In the genomic region with DNA sequence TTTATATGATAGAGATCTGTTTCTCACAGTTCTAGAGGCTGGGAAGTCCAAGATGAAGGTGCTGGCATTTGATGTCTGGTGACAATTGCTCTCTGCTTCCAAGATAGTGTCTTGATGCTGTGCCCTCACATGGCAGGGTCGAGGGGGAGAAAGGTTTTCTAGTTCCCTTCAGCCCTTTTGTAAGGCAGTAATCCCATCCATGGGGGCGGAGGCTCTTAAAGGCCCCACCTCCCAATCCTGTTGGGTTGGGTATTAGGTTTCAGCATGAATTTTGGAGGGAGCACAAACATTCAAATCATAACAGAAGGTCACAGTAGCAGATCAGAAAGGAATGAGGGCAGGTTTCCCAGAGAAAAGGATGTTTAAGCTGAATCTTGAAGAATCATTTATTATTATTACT, we compare ENCODE assay signal across 26 cellular contexts.
"Had no signal": no experiment of that assay in that cellular context is flagged by ENCODE, and none has a peak within 500 bp of the region (broad histone marks: within the 10 kb centered on the region; RNA-seq: fewer than 3 reads in every experiment).

No MANE protein-coding gene starts in this region.

- H3K9me3 ChIP-seq: gastrocnemius medialis, prostate gland, right atrium auricular region, suprapubic skin, upper lobe of right lung, uterus had no signal

- H3K27me3 ChIP-seq: dorsolateral prefrontal cortex, gastrocnemius medialis, right atrium auricular region, suprapubic skin, transverse colon, upper lobe of right lung, uterus had no signal

- DNase-seq: dorsolateral prefrontal cortex; effector CD4-positive, alpha-beta T cell; foreskin fibroblast; gastrocnemius medialis; head of caudate nucleus; kidney; mesenchymal stem cell; midbrain; naive thymus-derived CD4-positive, alpha-beta T cell; nucleus accumbens; stimulated activated CD4-positive, alpha-beta T cell treated with anti-CD3 and anti-CD28 coated beads, Interleukin-12 subunit alpha, Interleukin-12 subunit beta, amount 100 ng/mL, for 4 hours; stimulated activated CD4-positive, alpha-beta T cell treated with anti-CD3 and anti-CD28 coated beads, Interleukin-1b, Interleukin-23, amount 100 ng/mL, for 48 hours; stimulated activated CD4-positive, alpha-beta T cell treated with anti-CD3 and anti-CD28 coated beads, Interleukin-4, amount 100 ng/mL, for 1 hour; stimulated activated CD8-positive, alpha-beta memory T cell treated with anti-CD3 and anti-CD28 coated beads, Interleukin-4, amount 100 ng/mL, for 48 hours; stimulated activated naive CD4-positive, alpha-beta T cell; stimulated activated naive CD8-positive, alpha-beta T cell treated with anti-CD3 and anti-CD28 coated beads, Interleukin-15, amount 100 ng/mL, for 72 hours; transverse colon; upper lobe of right lung; uterus had no signal

- H3K27ac ChIP-seq: dorsolateral prefrontal cortex, gastrocnemius medialis, prostate gland, right atrium auricular region, suprapubic skin, transverse colon, upper lobe of right lung, uterus had no signal

- H3K4me3 ChIP-seq: dorsolateral prefrontal cortex, gastrocnemius medialis, lung, prostate gland, right atrium auricular region, smooth muscle cell, suprapubic skin, transverse colon, upper lobe of right lung, uterus had no signal

- ATAC-seq: gastrocnemius medialis; left lobe of liver; naive thymus-derived CD4-positive, alpha-beta T cell; sciatic nerve; stimulated activated naive CD8-positive, alpha-beta T cell treated with anti-CD3 and anti-CD28 coated beads, Interleukin-15, amount 100 ng/mL, for 72 hours; upper lobe of right lung had no signal

- H3K4me2 ChIP-seq: smooth muscle cell had no signal

- H3K36me3 ChIP-seq: gastrocnemius medialis, prostate gland, right atrium auricular region, suprapubic skin, transverse colon, upper lobe of right lung, uterus had no signal

- H3K4me1 ChIP-seq: gastrocnemius medialis, prostate gland, right atrium auricular region, suprapubic skin, transverse colon, upper lobe of right lung, uterus had no signal
